7 cellular contexts compared by ENCODE assay signal in genomic region chrX:149286940-149287349, GRCh38.
A peak's percentile ranks its signal among the peaks of the same experiment; 100 is the strongest.
DNase-seq lines count a peak whose midpoint lies in the region; ATAC-seq and TF ChIP-seq lines count a peak whose summit lies in the region.

No MANE protein-coding gene starts in this region.

- H3K4me2 ChIP-seq in GM23248 (ENCODE audit: unreplicated experiment) = no peak overlapping the region

- H3K27me3 ChIP-seq in GM23248 (replicated peaks; ENCODE audit: insufficient read depth) = no peaks in the 10 kb centered on the region

- WGBS in GM23248 (ENCODE audit: low coverage in 1 of 2, low lambda C conversion rate in 2 of 2, missing lambda C conversion rate in 2 of 2), 2 experiments = 40 to 50% methylated on average over 2 to 4 of the region's 4 CpGs

- H3K9me2 ChIP-seq in GM23248 (ENCODE audit: insufficient read depth) = no peaks in the 10 kb centered on the region

- no peaks in the 10 kb centered on the region for H3K4me1 ChIP-seq in GM23248 (ENCODE audit: insufficient read depth)

- no peaks in the 10 kb centered on the region for H4K20me1 ChIP-seq in GM23248 (ENCODE audit: insufficient read depth)

- no peaks in the 10 kb centered on the region for H3K36me3 ChIP-seq in GM23248 (ENCODE audit: low read depth)

- H3K27ac Mint-ChIP-seq in central memory CD8-positive, alpha-beta T cell (ENCODE audit: low read depth) = no peak overlapping the region

- peak; percentile 14 for DNase-seq in GM10266 (ENCODE audit: extremely low spot score)
- peak; percentile 39 for DNase-seq in GM23248
- DNase-seq in NCI-H1092 treated with DMSO at 0.1 percent for 48 hours (lab: John Stamatoyannopoulos, UW) = peak; percentile 25
- peak; percentile 30 for DNase-seq in UCSD-AML1 (lab: John Stamatoyannopoulos, UW; ENCODE audit: unreplicated experiment)
- DNase-seq in central memory CD8-positive, alpha-beta T cell (ENCODE audit: low spot score in 2 of 2) = peak; percentile 11 to 12
- peak; percentile 64 for DNase-seq in medulla oblongata (ENCODE audit: extremely low spot score)
- DNase-seq in stimulated activated naive CD4-positive, alpha-beta T cell (lab: John Stamatoyannopoulos, UW) = peak in 4 of 6 experiments; percentile 3 to 62 (median 34)

- no peak overlapping the region for H3K27ac ChIP-seq in GM23248

- no peak overlapping the region for H3K4me3 ChIP-seq in GM23248

- no peaks in the 10 kb centered on the region for H3K9me3 ChIP-seq in GM23248 (ENCODE audit: low read depth)

- H3K79me2 ChIP-seq in GM23248 (ENCODE audit: insufficient read depth) = no peaks in the 10 kb centered on the region

- H3K4me3 Mint-ChIP-seq in central memory CD8-positive, alpha-beta T cell = no peak overlapping the region

- no peak overlapping the region for H3K9ac ChIP-seq in GM23248

- TF ChIP-seq CTCF in GM10266 (IDR thresholded peaks at IDR 0.05; ENCODE audit: control insufficient read depth, insufficient read depth, low read depth, missing control alignments) = peak; percentile 61

- no peaks in the 10 kb centered on the region for H3F3A ChIP-seq in GM23248 (ENCODE audit: insufficient read depth)

- H3K4me1 Mint-ChIP-seq in central memory CD8-positive, alpha-beta T cell = no peaks in the 10 kb centered on the region

- no peak for ATAC-seq in central memory CD8-positive, alpha-beta T cell (replicated peaks; ENCODE audit: extremely low read depth, poor library complexity, severe bottlenecking)

- H2AFZ ChIP-seq in GM23248 = no peak overlapping the region

- H3K27me3 Mint-ChIP-seq in central memory CD8-positive, alpha-beta T cell = peaks cover 20% of the 10 kb centered on the region

- in situ Hi-C loops in GM23248 (cut with MboI) = no loop called here

- H3K36me3 Mint-ChIP-seq in central memory CD8-positive, alpha-beta T cell (ENCODE audit: insufficient read depth) = peaks cover 2% of the 10 kb centered on the region

- H3K9me3 Mint-ChIP-seq in central memory CD8-positive, alpha-beta T cell = no peaks in the 10 kb centered on the region

Comparison
In these comparisons a context has a peak if more than half of its experiments do, and no peak if none do; other contexts are left out.
1. DNase-seq: peak in every context shown above with its lines; median percentile 64 in medulla oblongata; 39 in GM23248; 34 in stimulated activated naive CD4-positive, alpha-beta T cell; 30 in UCSD-AML1; 25 in NCI-H1092 treated with DMSO at 0.1 percent for 48 hours; 14 in GM10266; 12 in central memory CD8-positive, alpha-beta T cell.